8 cellular contexts compared by ENCODE assay signal in genomic region chr1:198167436-198167934, GRCh38. TPM values are rescaled to one million over a fixed set of nuclear protein-coding genes. Genes with fewer than 3 reads are reported as not detected.
DNase-seq lines count a peak whose midpoint lies in the region; ATAC-seq and TF ChIP-seq lines count a peak whose summit lies in the region.

No MANE protein-coding gene starts in this region.

- peaks cover 2% of the 10 kb centered on the region for H3K36me3 Mint-ChIP-seq in osteocyte (ENCODE audit: unreplicated experiment)

- H3K4me1 Mint-ChIP-seq in osteocyte (ENCODE audit: unreplicated experiment) = peaks cover 54% of the 10 kb centered on the region

- DNase-seq in GM10266 (ENCODE audit: extremely low spot score) (peak; percentile 21), HUDEP-2 (lab: John Stamatoyannopoulos, UW; ENCODE audit: unreplicated experiment in 76 of 76) (peak in 46 of 76 experiments; percentile 1 to 89 (median 52)), osteocyte (ENCODE audit: extremely low spot score, unreplicated experiment) (no peak), NCI-H526 treated with DMSO at 0.1 percent for 48 hours (lab: John Stamatoyannopoulos, UW) (no peak), NCI-H1417 treated with DMSO at 0.1 percent for 48 hours (lab: John Stamatoyannopoulos, UW) (no peak), putamen (ENCODE audit: low spot score) (no peak)
- DNase-seq in activated naive CD8-positive, alpha-beta T cell treated with anti-CD3 and anti-CD28 coated beads, Interleukin-2, amount 50 U/mL, for 16 hours (ENCODE audit: low read depth, low spot score) = peak; percentile 6

- H3K9me3 Mint-ChIP-seq in osteocyte (ENCODE audit: unreplicated experiment) = peaks cover 5% of the 10 kb centered on the region

- TF ChIP-seq CTCF in GM10266 (IDR thresholded peaks at IDR 0.05; ENCODE audit: control insufficient read depth, insufficient read depth, low read depth, missing control alignments) (no peak), osteocyte (IDR thresholded peaks at IDR 0.05) (no peak)

- no peak overlapping the region for H3K4me3 Mint-ChIP-seq in osteocyte (ENCODE audit: unreplicated experiment)

- ATAC-seq in GM21515 (IDR thresholded peaks at IDR 0.05; ENCODE audit: unreplicated experiment) = peak; percentile 61

- no peaks in the 10 kb centered on the region for H3K27me3 Mint-ChIP-seq in osteocyte (ENCODE audit: unreplicated experiment)

- H3K27ac Mint-ChIP-seq in osteocyte (ENCODE audit: unreplicated experiment) = peak overlapping the region; percentile 72

RNA-seq across cellular contexts. Expression of gene NEK7, which starts 10.7 kb away (rescaled TPM):
- 55.7 and 61.6 TPM in 2 replicates for total RNA-seq in osteocyte

Comparison
In these comparisons a context has a peak if more than half of its experiments do, and no peak if none do; other contexts are left out.
1. DNase-seq: peak in GM10266 (single experiment), HUDEP-2 (46 of 76) and activated naive CD8-positive, alpha-beta T cell treated with anti-CD3 and anti-CD28 coated beads, Interleukin-2, amount 50 U/mL, for 16 hours (single experiment); none in osteocyte (single experiment), NCI-H526 treated with DMSO at 0.1 percent for 48 hours (single experiment), NCI-H1417 treated with DMSO at 0.1 percent for 48 hours (single experiment) and putamen (single experiment).